ENCODE assay signal across 8 cellular contexts in the genomic region with DNA sequence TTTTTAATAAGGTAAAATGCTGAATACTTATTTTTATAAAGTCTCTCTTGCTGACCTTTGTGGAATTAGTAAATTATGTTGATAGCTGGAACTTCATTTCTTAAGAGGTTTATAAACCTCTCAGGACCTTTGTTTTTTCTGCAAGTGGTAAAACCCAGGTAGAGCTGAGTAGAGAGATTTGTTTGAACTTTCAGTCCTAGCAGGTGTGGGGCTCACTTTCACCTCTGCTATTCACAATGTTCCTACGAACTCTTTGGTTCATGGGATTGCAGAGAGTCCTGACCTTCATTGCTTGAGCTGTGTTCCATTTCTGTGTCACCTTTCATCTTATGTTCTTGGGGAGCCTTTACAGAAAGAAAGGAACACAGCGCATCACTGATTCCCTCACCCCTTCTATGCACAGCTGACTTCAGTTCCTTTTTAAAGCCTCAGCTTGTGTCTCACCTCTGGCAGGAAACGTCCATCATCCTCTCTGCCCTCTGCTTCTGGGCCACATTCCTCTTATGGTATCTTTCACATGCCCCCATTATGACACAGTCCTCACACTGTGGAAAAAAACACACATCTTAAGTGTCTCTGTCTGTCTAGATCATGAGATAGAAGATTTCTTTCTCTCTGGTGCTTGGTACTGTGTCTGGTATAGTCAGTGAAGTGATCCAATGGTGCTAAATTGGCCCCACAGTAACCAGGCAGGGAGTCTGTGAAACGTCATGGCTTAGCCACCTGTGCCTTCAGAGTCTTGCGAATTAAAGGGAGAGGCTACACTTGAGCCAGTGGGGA.
DNase-seq lines count a peak whose midpoint lies in the region; ATAC-seq and TF ChIP-seq lines count a peak whose summit lies in the region.
"Had no signal": no experiment of that assay in that cellular context is flagged by ENCODE, and none has a peak within 500 bp of the region (broad histone marks: within the 10 kb centered on the region; RNA-seq: fewer than 3 reads in every experiment).

No MANE protein-coding gene starts in this region.

- H3K36me3 Mint-ChIP-seq in T-helper 17 cell (ENCODE audit: low read depth) (no peaks in the 10 kb centered on the region), nephron progenitor cell (ENCODE audit: low read depth) (no peaks in the 10 kb centered on the region)
- H3K36me3 Mint-ChIP-seq: IgD-negative memory B cell had no signal

- no peak for DNase-seq in T-helper 17 cell
- no peak for DNase-seq in nephron progenitor cell
- no peak for DNase-seq in A673 (ENCODE audit: low spot score)
- no peak for DNase-seq in H4 (ENCODE audit: low spot score)
- DNase-seq in HEK293T (ENCODE audit: extremely low spot score): no peak

- no peaks in the 10 kb centered on the region for H3K36me3 ChIP-seq in A673 (ENCODE audit: insufficient read depth, low read length, poor library complexity, severe bottlenecking)

- H3K4me3 ChIP-seq in A673 (ENCODE audit: low read depth, low read length, poor library complexity, severe bottlenecking): no peak overlapping the region

- CTCF ChIA-PET in A673 (lab: Charles Lee) (no interaction called here), HEK293T (lab: Yijun Ruan, JAX) (no interaction called here)

- H3K4me1 ChIP-seq in A673 (ENCODE audit: insufficient read depth, low read length, poor library complexity, severe bottlenecking): no peaks in the 10 kb centered on the region

- intact Hi-C loops in A673 (cut with micrococcal nuclease; ENCODE audit: unreplicated experiment): no loop called here

- H3K4me3 Mint-ChIP-seq in T-helper 17 cell (peak overlapping the region; percentile 78), nephron progenitor cell (no peak overlapping the region)
- H3K4me3 Mint-ChIP-seq: IgD-negative memory B cell had no signal

- peaks cover 11% of the 10 kb centered on the region for H3K4me1 Mint-ChIP-seq in T-helper 17 cell
- H3K4me1 Mint-ChIP-seq in nephron progenitor cell: no peaks in the 10 kb centered on the region

- TF ChIP-seq CTCF in nephron progenitor cell (IDR thresholded peaks at IDR 0.05) (no peak), A673 (conservative IDR thresholded peaks at IDR 0.05; ENCODE audit: low read depth, low read length) (no peak)

- no peaks in the 10 kb centered on the region for H3K27me3 Mint-ChIP-seq in T-helper 17 cell
- no peaks in the 10 kb centered on the region for H3K27me3 Mint-ChIP-seq in nephron progenitor cell (ENCODE audit: low read depth, poor library complexity)
- H3K27me3 Mint-ChIP-seq: IgD-negative memory B cell had no signal

- H3K27ac ChIP-seq in A673 (ENCODE audit: low read depth, low read length, poor library complexity, severe bottlenecking): no peak overlapping the region

- BruUV-seq in A673 (replicated peaks; lab: Mats Ljungman, UMichigan): no TSS peak

- peaks cover 3% of the 10 kb centered on the region for H3K9me3 Mint-ChIP-seq in nephron progenitor cell
- H3K9me3 Mint-ChIP-seq: IgD-negative memory B cell had no signal

- POLR2A ChIA-PET in A673 (lab: Charles Lee; ENCODE audit: low non-redundant PET): no interaction called here
- POLR2A ChIA-PET in HEK293T (lab: Yijun Ruan, JAX): no interaction called here

- H3K9me3 ChIP-seq in T-helper 17 cell (ENCODE audit: control insufficient read depth, low read length, poor library complexity, severe bottlenecking) (no peaks in the 10 kb centered on the region), A673 (ENCODE audit: low read depth, low read length, poor library complexity, severe bottlenecking) (no peaks in the 10 kb centered on the region)

- ATAC-seq in GM19395 (IDR thresholded peaks at IDR 0.05; ENCODE audit: unreplicated experiment): peak; percentile 92
- peak; percentile 83 for ATAC-seq in HG02938 (IDR thresholded peaks at IDR 0.05; ENCODE audit: unreplicated experiment)
- ATAC-seq in T-helper 17 cell: peak; percentile 86

- H3K27ac Mint-ChIP-seq in T-helper 17 cell (peak overlapping the region; percentile 94), nephron progenitor cell (peak overlapping the region; percentile 76)

- H3K27me3 ChIP-seq in A673 (replicated peaks; ENCODE audit: insufficient read depth, low read depth, low read length, poor library complexity): no peaks in the 10 kb centered on the region

TF ChIP-seq in HEK293T, 16 proteins besides CTCF, POLR2A, EP300 and RAD21:
- TF ChIP-seq ARNT (IDR thresholded peaks at IDR 0.05) (no peak), CTBP1 (IDR thresholded peaks at IDR 0.05; ENCODE audit: borderline replicate concordance) (no peak), NFRKB (IDR thresholded peaks at IDR 0.05) (no peak), ELF4 (IDR thresholded peaks at IDR 0.05) (no peak), HDGF (IDR thresholded peaks at IDR 0.05; ENCODE audit: borderline replicate concordance) (no peak), FOXK2 (IDR thresholded peaks at IDR 0.05) (no peak), LEF1 (IDR thresholded peaks at IDR 0.05; ENCODE audit: borderline replicate concordance) (no peak), FOXM1 (IDR thresholded peaks at IDR 0.05; ENCODE audit: borderline replicate concordance) (no peak), ZNF384 (IDR thresholded peaks at IDR 0.05) (no peak), TARDBP (IDR thresholded peaks at IDR 0.05) (no peak)
- TF ChIP-seq, protein P1, sequence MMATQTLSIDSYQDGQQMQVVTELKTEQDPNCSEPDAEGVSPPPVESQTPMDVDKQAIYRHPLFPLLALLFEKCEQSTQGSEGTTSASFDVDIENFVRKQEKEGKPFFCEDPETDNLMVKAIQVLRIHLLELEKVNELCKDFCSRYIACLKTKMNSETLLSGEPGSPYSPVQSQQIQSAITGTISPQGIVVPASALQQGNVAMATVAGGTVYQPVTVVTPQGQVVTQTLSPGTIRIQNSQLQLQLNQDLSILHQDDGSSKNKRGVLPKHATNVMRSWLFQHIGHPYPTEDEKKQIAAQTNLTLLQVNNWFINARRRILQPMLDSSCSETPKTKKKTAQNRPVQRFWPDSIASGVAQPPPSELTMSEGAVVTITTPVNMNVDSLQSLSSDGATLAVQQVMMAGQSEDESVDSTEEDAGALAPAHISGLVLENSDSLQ (IDR thresholded peaks at IDR 0.05): no peak
TF ChIP-seq in HEK293T: peak in this region for 0.
